In the genomic region with DNA sequence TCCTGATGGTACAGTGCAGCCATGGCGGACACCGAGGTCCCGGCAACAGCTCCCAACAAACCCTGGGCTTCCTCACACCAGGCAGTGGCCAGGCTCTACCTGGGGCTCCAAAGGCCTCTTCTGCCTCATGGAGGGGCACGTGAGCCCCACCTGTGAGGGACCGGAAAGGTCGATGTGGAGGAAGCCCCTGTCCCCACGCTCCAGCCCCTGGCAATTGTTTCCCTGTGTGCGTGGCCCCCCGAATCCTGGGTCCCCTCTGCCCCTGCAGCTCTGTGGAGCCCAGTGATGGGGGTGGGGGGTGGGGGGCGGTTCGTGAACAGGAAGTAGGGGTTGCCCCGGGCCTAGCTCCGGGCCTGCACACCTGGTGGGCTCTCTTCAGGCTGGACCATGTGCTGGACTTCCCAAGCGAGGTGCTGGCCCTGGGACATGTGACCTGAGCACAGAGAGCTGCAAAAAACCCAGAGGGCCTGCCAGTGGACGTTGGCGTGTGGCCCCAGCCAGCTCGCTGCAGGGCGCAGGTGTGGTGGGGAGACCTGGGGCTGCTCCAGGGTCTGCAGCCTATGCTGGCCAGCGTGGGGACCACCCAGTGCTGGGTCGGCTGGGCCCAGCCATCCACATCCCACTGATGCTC, we compare ENCODE assay signal across 17 cellular contexts.
DNase-seq lines count a peak whose midpoint lies in the region; ATAC-seq lines count a peak whose summit lies in the region.
"Had no signal": no experiment of that assay in that cellular context is flagged by ENCODE, and none has a peak within 500 bp of the region (broad histone marks: within the 10 kb centered on the region; RNA-seq: fewer than 3 reads in every experiment).

No MANE protein-coding gene starts in this region.

- peaks cover 4% of the 10 kb centered on the region for H3K36me3 Mint-ChIP-seq in activated naive CD4-positive, alpha-beta T cell treated with anti-CD3 and anti-CD28 coated beads for 36 hours (ENCODE audit: low read depth)
- peaks cover 4% of the 10 kb centered on the region for H3K36me3 Mint-ChIP-seq in activated T-helper 17 cell treated with anti-CD3 and anti-CD28 coated beads, Interleukin-2, amount 50 U/mL, for 72 hours (ENCODE audit: low read depth)
- H3K36me3 Mint-ChIP-seq in stimulated activated effector memory CD8-positive, alpha-beta T cell treated with anti-CD3 and anti-CD28 coated beads, Interleukin-12 subunit alpha, Interleukin-12 subunit beta, amount 100 ng/mL, for 72 hours: peaks cover 6% of the 10 kb centered on the region

- ATAC-seq in activated T-helper 17 cell treated with anti-CD3 and anti-CD28 coated beads, Interleukin-2, amount 50 U/mL, for 72 hours (replicated peaks): no peak
- ATAC-seq in left lobe of liver: no peak
- no peak for ATAC-seq in stimulated activated effector memory CD8-positive, alpha-beta T cell treated with anti-CD3 and anti-CD28 coated beads, Interleukin-12 subunit alpha, Interleukin-12 subunit beta, amount 100 ng/mL, for 72 hours
- no peak for ATAC-seq in GM19324 (IDR thresholded peaks at IDR 0.05; ENCODE audit: low FRiP score, unreplicated experiment)
- ATAC-seq: GM12878 had no signal

- no peaks in the 10 kb centered on the region for H3K27me3 Mint-ChIP-seq in activated naive CD4-positive, alpha-beta T cell treated with anti-CD3 and anti-CD28 coated beads for 36 hours (ENCODE audit: low read depth)
- no peaks in the 10 kb centered on the region for H3K27me3 Mint-ChIP-seq in activated T-helper 17 cell treated with anti-CD3 and anti-CD28 coated beads, Interleukin-2, amount 50 U/mL, for 72 hours

- peaks cover 37% of the 10 kb centered on the region for H3K4me1 Mint-ChIP-seq in activated naive CD4-positive, alpha-beta T cell treated with anti-CD3 and anti-CD28 coated beads for 36 hours (ENCODE audit: low read depth)
- peaks cover 19% of the 10 kb centered on the region for H3K4me1 Mint-ChIP-seq in activated T-helper 17 cell treated with anti-CD3 and anti-CD28 coated beads, Interleukin-2, amount 50 U/mL, for 72 hours
- H3K4me1 Mint-ChIP-seq in stimulated activated effector memory CD8-positive, alpha-beta T cell treated with anti-CD3 and anti-CD28 coated beads, Interleukin-12 subunit alpha, Interleukin-12 subunit beta, amount 100 ng/mL, for 72 hours: peaks cover 48% of the 10 kb centered on the region

- H3K27ac Mint-ChIP-seq in activated naive CD4-positive, alpha-beta T cell treated with anti-CD3 and anti-CD28 coated beads for 36 hours: peak overlapping the region; percentile 57
- peak overlapping the region; percentile 42 for H3K27ac Mint-ChIP-seq in activated T-helper 17 cell treated with anti-CD3 and anti-CD28 coated beads, Interleukin-2, amount 50 U/mL, for 72 hours
- H3K27ac Mint-ChIP-seq in stimulated activated effector memory CD8-positive, alpha-beta T cell treated with anti-CD3 and anti-CD28 coated beads, Interleukin-12 subunit alpha, Interleukin-12 subunit beta, amount 100 ng/mL, for 72 hours: peak overlapping the region; percentile 87

- H3K4me3 Mint-ChIP-seq in activated naive CD4-positive, alpha-beta T cell treated with anti-CD3 and anti-CD28 coated beads for 36 hours: no peak overlapping the region
- H3K4me3 Mint-ChIP-seq in activated T-helper 17 cell treated with anti-CD3 and anti-CD28 coated beads, Interleukin-2, amount 50 U/mL, for 72 hours: no peak overlapping the region
- H3K4me3 Mint-ChIP-seq in stimulated activated effector memory CD8-positive, alpha-beta T cell treated with anti-CD3 and anti-CD28 coated beads, Interleukin-12 subunit alpha, Interleukin-12 subunit beta, amount 100 ng/mL, for 72 hours: no peak overlapping the region

- CTCF ChIA-PET in activated naive CD4-positive, alpha-beta T cell treated with anti-CD3 and anti-CD28 coated beads for 36 hours (lab: Charles Lee): no interaction called here

- intact Hi-C loops in activated naive CD4-positive, alpha-beta T cell treated with anti-CD3 and anti-CD28 coated beads for 36 hours (cut with micrococcal nuclease): no loop called here

- DNase-seq in activated naive CD4-positive, alpha-beta T cell treated with anti-CD3 and anti-CD28 coated beads for 36 hours: no peak
- DNase-seq in activated naive CD4-positive, alpha-beta T cell treated with Interleukin-2 at 50 U/mL for 16 hours: no peak
- DNase-seq in left lobe of liver (ENCODE audit: low spot score) (peak; percentile 43), GF-D8 (lab: John Stamatoyannopoulos, UW) (no peak)
- DNase-seq in stimulated activated effector memory CD8-positive, alpha-beta T cell treated with anti-CD3 and anti-CD28 coated beads, Interleukin-12 subunit alpha, Interleukin-12 subunit beta, amount 100 ng/mL, for 72 hours (ENCODE audit: low spot score in 2 of 2): no peak
- no peak for DNase-seq in activated CD4-positive, alpha-beta T cell treated with anti-CD3 and anti-CD28 coated beads, Interleukin-2, amount 50 U/mL, for 48 hours
- DNase-seq: C1 segment of cervical spinal cord, DND-41, NCI-H1048, NCI-H1436 treated with DMSO at 0.1 percent for 48 hours, NCI-H2029 treated with DMSO at 0.1 percent for 48 hours, NCI-H2171 treated with DMSO at 0.1 percent for 48 hours, NCI-H748 treated with DMSO at 0.1 percent for 48 hours, OCI-M1 had no signal

- H3K9me3 Mint-ChIP-seq in activated naive CD4-positive, alpha-beta T cell treated with anti-CD3 and anti-CD28 coated beads for 36 hours: no peaks in the 10 kb centered on the region
- no peaks in the 10 kb centered on the region for H3K9me3 Mint-ChIP-seq in activated T-helper 17 cell treated with anti-CD3 and anti-CD28 coated beads, Interleukin-2, amount 50 U/mL, for 72 hours
- no peaks in the 10 kb centered on the region for H3K9me3 Mint-ChIP-seq in stimulated activated effector memory CD8-positive, alpha-beta T cell treated with anti-CD3 and anti-CD28 coated beads, Interleukin-12 subunit alpha, Interleukin-12 subunit beta, amount 100 ng/mL, for 72 hours
